ENCODE assay signal across 19 cellular contexts in the genomic region with DNA sequence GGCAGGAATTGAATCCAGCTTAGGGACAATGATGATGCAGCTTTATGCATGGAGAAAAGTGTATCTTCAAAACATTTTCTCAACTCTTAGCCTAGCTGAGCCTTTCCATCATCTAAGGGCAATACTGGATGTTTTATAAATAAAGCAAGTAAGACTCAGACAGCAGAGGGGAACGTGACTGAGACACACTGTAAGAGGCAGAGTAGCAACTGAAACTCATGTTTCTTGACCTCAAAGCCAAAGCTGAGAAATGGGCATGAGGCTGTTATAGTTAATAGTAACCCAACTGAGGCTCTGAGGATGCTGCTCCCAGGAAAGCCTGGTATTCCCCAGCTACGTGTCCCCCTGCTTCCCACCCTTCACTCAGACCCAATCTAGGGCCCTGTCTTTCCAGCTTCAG. TPM values are rescaled to one million over a fixed set of nuclear protein-coding genes. Genes with fewer than 3 reads are reported as not detected.
DNase-seq lines count a peak whose midpoint lies in the region; ATAC-seq and TF ChIP-seq lines count a peak whose summit lies in the region.
"Had no signal": no experiment of that assay in that cellular context is flagged by ENCODE, and none has a peak within 500 bp of the region (broad histone marks: within the 10 kb centered on the region; RNA-seq: fewer than 3 reads in every experiment).

No MANE protein-coding gene starts in this region.

- H3K4me1 Mint-ChIP-seq in Calu3 (ENCODE audit: low read depth, unreplicated experiment) = no peaks in the 10 kb centered on the region
- H3K4me1 Mint-ChIP-seq: neural crest cell had no signal

- no peak for DNase-seq in central memory CD4-positive, alpha-beta T cell
- no peak for DNase-seq in globus pallidus (ENCODE audit: low spot score)
- no peak for DNase-seq in stimulated activated CD4-positive, alpha-beta T cell treated with anti-CD3 and anti-CD28 coated beads, Interleukin-15, amount 100 ng/mL, for 24 hours
- DNase-seq in Calu3 = no peak
- DNase-seq: activated CD4-positive, CD25-positive, alpha-beta regulatory T cell; activated naive CD4-positive, alpha-beta T cell treated with Interleukin-2 at 50 U/mL for 16 hours; CD4-positive, CD25-positive, alpha-beta regulatory T cell; head of caudate nucleus; islet precursor cell; NCI-H2081; NCI-H748 treated with DMSO at 0.1 percent for 48 hours; retina had no signal

- H3K27ac Mint-ChIP-seq in Calu3 (ENCODE audit: unreplicated experiment) = no peak overlapping the region
- H3K27ac Mint-ChIP-seq: CD4-positive, CD25-positive, alpha-beta regulatory T cell; memory B cell had no signal

- no peaks in the 10 kb centered on the region for H3K36me3 Mint-ChIP-seq in Calu3 (ENCODE audit: insufficient read depth, unreplicated experiment)
- H3K36me3 Mint-ChIP-seq: CD4-positive, CD25-positive, alpha-beta regulatory T cell had no signal

- H3K9me3 Mint-ChIP-seq in Calu3 (ENCODE audit: low read depth, unreplicated experiment) = no peaks in the 10 kb centered on the region
- H3K9me3 Mint-ChIP-seq: CD4-positive, CD25-positive, alpha-beta regulatory T cell; memory B cell; neural crest cell had no signal

- peak; percentile 85 for ATAC-seq in GM18498 (IDR thresholded peaks at IDR 0.05; ENCODE audit: unreplicated experiment)
- ATAC-seq in GM19351 (IDR thresholded peaks at IDR 0.05; ENCODE audit: unreplicated experiment) = peak; percentile 64
- ATAC-seq in GM21825 (IDR thresholded peaks at IDR 0.05; ENCODE audit: unreplicated experiment) = peak; percentile 45
- peak; percentile 50 for ATAC-seq in HG03135 (IDR thresholded peaks at IDR 0.05; ENCODE audit: unreplicated experiment)
- ATAC-seq: A549 had no signal

- TF ChIP-seq CTCF in Calu3 (IDR thresholded peaks at IDR 0.05; ENCODE audit: unreplicated experiment) = no peak

- BruUV-seq in Calu3 (replicated peaks; lab: Mats Ljungman, UMichigan) = no TSS peak

- CTCF ChIA-PET in Calu3 (lab: Charles Lee) = no interaction called here

- H3K27me3 Mint-ChIP-seq in Calu3 (ENCODE audit: unreplicated experiment) = no peaks in the 10 kb centered on the region
- H3K27me3 Mint-ChIP-seq: CD4-positive, CD25-positive, alpha-beta regulatory T cell; memory B cell had no signal

- intact Hi-C loops in Calu3 (cut with micrococcal nuclease; ENCODE audit: unreplicated experiment) = no loop called here

- no peak overlapping the region for H3K4me3 Mint-ChIP-seq in Calu3 (ENCODE audit: low read depth, unreplicated experiment)
- H3K4me3 Mint-ChIP-seq: CD4-positive, CD25-positive, alpha-beta regulatory T cell; memory B cell; neural crest cell had no signal

RNA-seq across cellular contexts. Expression of gene ARHGEF9, which starts 44.6 kb away (rescaled TPM):
- total RNA-seq in Calu3 (2022) = 24.7 and 26.3 TPM in 2 replicates
